9 cellular contexts compared by ENCODE assay signal in the genomic region with DNA sequence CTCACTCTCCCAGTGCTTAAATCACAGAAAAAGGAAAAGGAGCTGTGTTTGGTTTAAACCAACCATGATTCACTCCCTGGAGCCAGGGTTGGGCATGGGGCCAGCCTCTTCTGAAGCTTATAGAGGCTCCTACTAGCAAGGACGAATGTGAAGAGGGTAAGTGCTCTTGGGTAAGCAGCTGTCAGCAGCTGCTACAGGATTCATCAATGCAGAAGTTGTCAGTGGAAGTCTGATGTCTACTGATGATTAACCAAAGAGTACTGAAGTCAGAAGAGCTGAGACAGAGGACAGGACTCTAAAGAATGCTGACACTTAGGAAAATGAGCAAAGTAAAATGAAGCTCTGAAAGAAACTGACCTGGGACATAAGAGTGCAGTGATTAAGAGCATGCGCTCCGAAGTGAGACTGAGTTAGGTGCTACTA. TPM values are rescaled to one million over a fixed set of nuclear protein-coding genes. Genes with fewer than 3 reads are reported as not detected.
DNase-seq lines count a peak whose midpoint lies in the region; ATAC-seq, FAIRE-seq and TF ChIP-seq lines count a peak whose summit lies in the region.
"Had no signal": no experiment of that assay in that cellular context is flagged by ENCODE, and none has a peak within 500 bp of the region (broad histone marks: within the 10 kb centered on the region; RNA-seq: fewer than 3 reads in every experiment).

No MANE protein-coding gene starts in this region.

- DNase-seq in AG20443 (ENCODE audit: low spot score) (peak; percentile 83), HS-5 (ENCODE audit: low read depth) (peak; percentile 78), adrenal gland (peak; percentile 82 to 96 (median 91)), kidney glomerular epithelial cell (lab: John Stamatoyannopoulos, UW) (peak; percentile 99), hippocampal formation (lab: John Stamatoyannopoulos, UW) (no peak), GM12891 (ENCODE audit: insufficient read length, low spot score) (no peak)
- no peak for DNase-seq in effector CD8-positive, alpha-beta T cell (lab: John Stamatoyannopoulos, UW)
- DNase-seq: T-helper 2 cell had no signal

- no peak for TF ChIP-seq CTCF in adrenal gland (IDR thresholded peaks at IDR 0.05)

- no peaks in the 10 kb centered on the region for H3K27me3 ChIP-seq in adrenal gland

- H3K9me3 ChIP-seq in adrenal gland (replicated peaks in 1 of 3) = no peaks in the 10 kb centered on the region

- ATAC-seq in HG02610 (IDR thresholded peaks at IDR 0.05; ENCODE audit: unreplicated experiment) = no peak

- no peak for FAIRE-seq in GM12891 (lab: Jason Lieb, UNC)

- peak overlapping the region in 1 of 4 donors; percentile 10 for H3K4me3 ChIP-seq in adrenal gland

- 24 to 60% (median 36%) methylated on average over 3 of the region's 3 CpGs for WGBS in adrenal gland, 4 donors

- H3K36me3 ChIP-seq in adrenal gland (replicated peaks in 1 of 2) = no peaks in the 10 kb centered on the region

- H3K4me1 ChIP-seq in adrenal gland (replicated peaks in 1 of 2) = no peaks in the 10 kb centered on the region

- TF ChIP-seq POLR2A in adrenal gland (IDR thresholded peaks at IDR 0.05) (peak in 1 of 2 donors; percentile 28), GM12891 (IDR thresholded peaks at IDR 0.05; ENCODE audit: low read depth, low read length) (no peak)

- intact Hi-C loops in adrenal gland (cut with DNase I) = no loop called here

- peak overlapping the region in 2 of 5 donors; percentile 1 to 26 for H3K27ac ChIP-seq in adrenal gland

TF ChIP-seq in GM12891, 5 proteins besides CTCF, POLR2A, EP300 and RAD21:
- TF ChIP-seq PAX5 (IDR thresholded peaks at IDR 0.05; ENCODE audit: insufficient read depth, low read length, severe bottlenecking) (no peak), TAF1 (IDR thresholded peaks at IDR 0.05; ENCODE audit: low read depth, low read length) (no peak), POU2F2 (IDR thresholded peaks at IDR 0.05; ENCODE audit: low read depth, low read length) (no peak), POLR2AphosphoS5 (IDR thresholded peaks at IDR 0.05; ENCODE audit: low read depth, low read length) (no peak), SPI1 (IDR thresholded peaks at IDR 0.05; ENCODE audit: low read depth, low read length) (no peak)

RNA-seq across cellular contexts. Expression of a gene that starts 32.7 kb away (rescaled TPM):
- 10 to 100 TPM; 25.9 to 66.7 (median 40.2) TPM for total RNA-seq in adrenal gland
- polyA plus RNA-seq in adrenal gland = 10 to 100 TPM; 18.4 to 31.1 (median 30.8) TPM
- polyA plus RNA-seq in GM12891 (2012; ENCODE audit: low read depth, missing spikeins) = 10.7 TPM

Comparison
In these comparisons a context has a peak if more than half of its experiments do, and no peak if none do; other contexts are left out.
1. DNase-seq: peak in AG20443 (single experiment), HS-5 (single experiment), adrenal gland (7 of 7) and kidney glomerular epithelial cell (single experiment); none in hippocampal formation (0 of 2), GM12891 (single experiment) and effector CD8-positive, alpha-beta T cell (single experiment).